9 cellular contexts compared by ENCODE assay signal in genomic region chr20:5608448-5609161, GRCh38. TPM values are rescaled to one million over a fixed set of nuclear protein-coding genes. Genes with fewer than 3 reads are reported as not detected.
DNase-seq lines count a peak whose midpoint lies in the region; ATAC-seq lines count a peak whose summit lies in the region.
"Had no signal": no experiment of that assay in that cellular context is flagged by ENCODE, and none has a peak within 500 bp of the region (broad histone marks: within the 10 kb centered on the region; RNA-seq: fewer than 3 reads in every experiment).

No MANE protein-coding gene starts in this region.

- H3K4me3 ChIP-seq in rectal smooth muscle tissue (ENCODE audit: low read length) = peak overlapping the region; percentile 83

- no peaks in the 10 kb centered on the region for H3K27me3 Mint-ChIP-seq in effector memory CD8-positive, alpha-beta T cell

- H3K9me3 Mint-ChIP-seq in effector memory CD8-positive, alpha-beta T cell = no peaks in the 10 kb centered on the region

- peaks cover 35 to 44% of the 10 kb centered on the region in 2 donors for H3K4me1 Mint-ChIP-seq in effector memory CD8-positive, alpha-beta T cell (ENCODE audit: low read depth in 2 of 2)

- ATAC-seq in effector memory CD8-positive, alpha-beta T cell (replicated peaks) = no peak
- no peak for ATAC-seq in HG02678 (IDR thresholded peaks at IDR 0.05; ENCODE audit: unreplicated experiment)

- peak; percentile 52 for DNase-seq in DMS53 (lab: John Stamatoyannopoulos, UW)
- DNase-seq in DMS53 treated with DMSO at 0.1 percent for 48 hours (lab: John Stamatoyannopoulos, UW; ENCODE audit: unreplicated experiment) = no peak
- peak; percentile 74 for DNase-seq in OCI-M1 (lab: John Stamatoyannopoulos, UW)
- no peak for DNase-seq in effector memory CD8-positive, alpha-beta T cell
- no peak for DNase-seq in NCI-H1048 (lab: John Stamatoyannopoulos, UW)
- DNase-seq in posterior vena cava (ENCODE audit: low spot score) = no peak

- peak overlapping the region; percentile 21 for H3K9ac ChIP-seq in rectal smooth muscle tissue (ENCODE audit: low read length)

- peaks cover 15% of the 10 kb centered on the region for H3K4me1 ChIP-seq in rectal smooth muscle tissue (ENCODE audit: control insufficient read depth, insufficient read depth, low read length)

- intact Hi-C loops in posterior vena cava (cut with DNase I) = loop anchor here in 1 of 2 donors (10.0 kb wide), 1 partner anchor 146 kb away; the partner anchor contains the start of gene SHLD1

- H3K27me3 ChIP-seq in rectal smooth muscle tissue (ENCODE audit: control insufficient read depth, insufficient read depth, low read length) = no peaks in the 10 kb centered on the region

- H3K27ac Mint-ChIP-seq in effector memory CD8-positive, alpha-beta T cell = peak overlapping the region; percentile 98 to 99

- H3K27ac ChIP-seq in rectal smooth muscle tissue (ENCODE audit: low read depth, low read length) = peak overlapping the region; percentile 40
- H3K27ac ChIP-seq: 22Rv1 had no signal

- no peaks in the 10 kb centered on the region for H3K36me3 ChIP-seq in rectal smooth muscle tissue (ENCODE audit: control insufficient read depth, insufficient read depth, low read length)

- peak overlapping the region; percentile 89 to 95 for H3K4me3 Mint-ChIP-seq in effector memory CD8-positive, alpha-beta T cell

- peaks cover 66% of the 10 kb centered on the region for H3K36me3 Mint-ChIP-seq in effector memory CD8-positive, alpha-beta T cell (ENCODE audit: insufficient read depth)

RNA-seq across cellular contexts. Expression of gene GPCPD1, which starts 2.2 kb away (rescaled TPM):
- total RNA-seq in posterior vena cava = 10 to 100 TPM; 39.6 to 64.4 TPM

Comparison
In these comparisons a context has a peak if more than half of its experiments do, and no peak if none do; other contexts are left out.
1. DNase-seq: peak in DMS53 (single experiment) and OCI-M1 (single experiment); none in DMS53 treated with DMSO at 0.1 percent for 48 hours (single experiment), effector memory CD8-positive, alpha-beta T cell (0 of 3), NCI-H1048 (single experiment) and posterior vena cava (single experiment).